Comparison of ENCODE assay signal across 23 cellular contexts in genomic region chr11:9672918-9673317, GRCh38.
"Had no signal": no experiment of that assay in that cellular context is flagged by ENCODE, and none has a peak within 500 bp of the region (broad histone marks: within the 10 kb centered on the region; RNA-seq: fewer than 3 reads in every experiment).

No MANE protein-coding gene starts in this region.

- H3K27me3 ChIP-seq: esophagus muscularis mucosa, gastroesophageal sphincter, heart left ventricle, left lung, suprapubic skin had no signal

- H3K4me3 Mint-ChIP-seq: activated naive CD8-positive, alpha-beta T cell; activated T-cell treated with anti-CD3 and anti-CD28 coated beads, Interleukin-2, amount 50 U/mL, for 72 hours; dendritic cell treated with granulocyte-macrophage colony-stimulating factor and Interleukin-4, amounts not matched to agents 40 ng/mL and 50 ng/mL, for 4 days; nephron progenitor cell; stimulated activated naive CD8-positive, alpha-beta T cell treated with anti-CD3 and anti-CD28 coated beads, Interleukin-15, Interleukin-2, amounts not matched to agents 100 ng/mL and 50 ng/mL, for 24 hours; type B pancreatic cell had no signal

- H3K27ac ChIP-seq: esophagus muscularis mucosa, gastroesophageal sphincter, left lung, suprapubic skin had no signal

- H3K4me3 ChIP-seq: esophagus muscularis mucosa, gastroesophageal sphincter, heart left ventricle, left lung, suprapubic skin had no signal

- DNase-seq: activated CD4-positive, alpha-beta T cell treated with anti-CD3 and anti-CD28 coated beads, Interleukin-2, amount 50 U/mL, for 1 hour; activated CD8-positive, alpha-beta memory T cell treated with anti-CD3 and anti-CD28 coated beads, Interleukin-2, amount 50 U/mL, for 4 hours; activated gamma-delta T cell; activated T-cell treated with anti-CD3 and anti-CD28 coated beads, Interleukin-2, amount 50 U/mL, for 72 hours; effector memory CD4-positive, alpha-beta T cell; heart left ventricle; left lung; midbrain; nephron progenitor cell; occipital lobe; posterior cingulate gyrus; stimulated activated CD4-positive, alpha-beta T cell treated with anti-CD3 and anti-CD28 coated beads, Interleukin-12 subunit alpha, Interleukin-12 subunit beta, amount 100 ng/mL, for 4 hours; stimulated activated CD4-positive, alpha-beta T cell treated with anti-CD3 and anti-CD28 coated beads, Interleukin-1b, Interleukin-23, amount 100 ng/mL, for 48 hours; stimulated activated CD8-positive, alpha-beta memory T cell treated with anti-CD3 and anti-CD28 coated beads, Interleukin-4, amount 100 ng/mL, for 48 hours; T-helper 9 cell had no signal

- ATAC-seq: gastroesophageal sphincter, heart left ventricle, left lung had no signal

- H3K9me3 ChIP-seq: esophagus muscularis mucosa, gastroesophageal sphincter, heart left ventricle, left lung, suprapubic skin had no signal

- H3K36me3 Mint-ChIP-seq: activated naive CD8-positive, alpha-beta T cell had no signal

- FAIRE-seq: endothelial cell of umbilical vein had no signal

- H3K36me3 ChIP-seq: esophagus muscularis mucosa, gastroesophageal sphincter, left lung, suprapubic skin had no signal

- H3K27me3 Mint-ChIP-seq: activated naive CD8-positive, alpha-beta T cell; dendritic cell treated with granulocyte-macrophage colony-stimulating factor and Interleukin-4, amounts not matched to agents 40 ng/mL and 50 ng/mL, for 4 days; stimulated activated naive CD8-positive, alpha-beta T cell treated with anti-CD3 and anti-CD28 coated beads, Interleukin-15, Interleukin-2, amounts not matched to agents 100 ng/mL and 50 ng/mL, for 24 hours; type B pancreatic cell had no signal

- H3K27ac Mint-ChIP-seq: activated naive CD8-positive, alpha-beta T cell; activated T-cell treated with anti-CD3 and anti-CD28 coated beads, Interleukin-2, amount 50 U/mL, for 72 hours; dendritic cell treated with granulocyte-macrophage colony-stimulating factor and Interleukin-4, amounts not matched to agents 40 ng/mL and 50 ng/mL, for 4 days; stimulated activated naive CD8-positive, alpha-beta T cell treated with anti-CD3 and anti-CD28 coated beads, Interleukin-15, Interleukin-2, amounts not matched to agents 100 ng/mL and 50 ng/mL, for 24 hours; type B pancreatic cell had no signal

- H3K9me3 Mint-ChIP-seq: activated T-cell treated with anti-CD3 and anti-CD28 coated beads, Interleukin-2, amount 50 U/mL, for 72 hours; dendritic cell treated with granulocyte-macrophage colony-stimulating factor and Interleukin-4, amounts not matched to agents 40 ng/mL and 50 ng/mL, for 4 days; stimulated activated naive CD8-positive, alpha-beta T cell treated with anti-CD3 and anti-CD28 coated beads, Interleukin-15, Interleukin-2, amounts not matched to agents 100 ng/mL and 50 ng/mL, for 24 hours had no signal
